ENCODE assay signal across 3 cellular contexts in the genomic region with DNA sequence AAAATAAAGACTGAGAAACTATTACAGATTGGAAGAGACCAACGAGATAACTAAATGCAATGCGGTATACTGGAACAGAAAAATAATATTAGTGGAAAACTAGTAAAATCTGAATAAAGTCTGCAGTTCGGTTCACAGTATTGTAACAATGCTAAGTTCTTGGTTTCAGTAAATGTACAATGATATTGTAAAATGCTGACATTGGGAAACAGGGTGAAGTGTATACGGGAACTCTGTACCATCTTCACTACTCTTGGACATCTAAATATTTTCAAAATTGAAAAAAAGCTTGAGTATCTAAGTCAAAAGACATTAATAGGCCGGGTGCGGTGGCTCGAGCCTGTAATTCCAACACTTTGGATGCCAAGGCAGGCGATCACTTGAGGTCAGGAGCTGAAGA.
TF ChIP-seq lines count a peak whose summit lies in the region.

No MANE protein-coding gene starts in this region.

TF ChIP-seq in HepG2, 621 proteins besides CTCF, POLR2A, EP300 and RAD21:
- peak; percentile 56 to 82 for TF ChIP-seq MAFK (conservative IDR thresholded peaks at IDR 0.05 in 1 of 2, IDR thresholded peaks at IDR 0.05 in 1 of 2; ENCODE audit: low read length in 2 of 2)
- TF ChIP-seq SRSF9 (IDR thresholded peaks at IDR 0.05; ENCODE audit: borderline replicate concordance, insufficient read depth, low read depth, low read length, poor library complexity, severe bottlenecking): no peak
- TF ChIP-seq, protein P1, sequence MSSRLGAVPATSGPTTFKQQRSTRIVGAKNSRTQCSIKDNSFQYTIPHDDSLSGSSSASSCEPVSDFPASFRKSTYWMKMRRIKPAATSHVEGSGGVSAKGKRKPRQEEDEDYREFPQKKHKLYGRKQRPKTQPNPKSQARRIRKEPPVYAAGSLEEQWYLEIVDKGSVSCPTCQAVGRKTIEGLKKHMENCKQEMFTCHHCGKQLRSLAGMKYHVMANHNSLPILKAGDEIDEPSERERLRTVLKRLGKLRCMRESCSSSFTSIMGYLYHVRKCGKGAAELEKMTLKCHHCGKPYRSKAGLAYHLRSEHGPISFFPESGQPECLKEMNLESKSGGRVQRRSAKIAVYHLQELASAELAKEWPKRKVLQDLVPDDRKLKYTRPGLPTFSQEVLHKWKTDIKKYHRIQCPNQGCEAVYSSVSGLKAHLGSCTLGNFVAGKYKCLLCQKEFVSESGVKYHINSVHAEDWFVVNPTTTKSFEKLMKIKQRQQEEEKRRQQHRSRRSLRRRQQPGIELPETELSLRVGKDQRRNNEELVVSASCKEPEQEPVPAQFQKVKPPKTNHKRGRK (CRISPR knock-in tag; IDR thresholded peaks at IDR 0.05): no peak
- TF ChIP-seq THYN1 (CRISPR knock-in tag; IDR thresholded peaks at IDR 0.05; ENCODE audit: borderline replicate concordance, low read depth): no peak
- TF ChIP-seq MAFF (IDR thresholded peaks at IDR 0.05; ENCODE audit: low read depth, low read length): peak; percentile 67
TF ChIP-seq in HepG2: peak in this region for 2.

TF ChIP-seq in IMR-90, 13 proteins besides CTCF, POLR2A, EP300 and RAD21:
- TF ChIP-seq CEBPB (IDR thresholded peaks at IDR 0.05; ENCODE audit: low read depth, low read length) (no peak), CHD1 (IDR thresholded peaks at IDR 0.05; ENCODE audit: low read depth, low read length) (no peak), MAFK (IDR thresholded peaks at IDR 0.05; ENCODE audit: low read depth, low read length) (peak; percentile 75), BHLHE40 (IDR thresholded peaks at IDR 0.05; ENCODE audit: low read depth, low read length) (no peak), MXI1 (IDR thresholded peaks at IDR 0.05; ENCODE audit: borderline replicate concordance, low read depth, low read length) (no peak), MAZ (IDR thresholded peaks at IDR 0.05; ENCODE audit: borderline replicate concordance, low read depth, low read length) (no peak), FOS (IDR thresholded peaks at IDR 0.05; ENCODE audit: low read depth, low read length) (no peak)
- TF ChIP-seq, protein P2, sequence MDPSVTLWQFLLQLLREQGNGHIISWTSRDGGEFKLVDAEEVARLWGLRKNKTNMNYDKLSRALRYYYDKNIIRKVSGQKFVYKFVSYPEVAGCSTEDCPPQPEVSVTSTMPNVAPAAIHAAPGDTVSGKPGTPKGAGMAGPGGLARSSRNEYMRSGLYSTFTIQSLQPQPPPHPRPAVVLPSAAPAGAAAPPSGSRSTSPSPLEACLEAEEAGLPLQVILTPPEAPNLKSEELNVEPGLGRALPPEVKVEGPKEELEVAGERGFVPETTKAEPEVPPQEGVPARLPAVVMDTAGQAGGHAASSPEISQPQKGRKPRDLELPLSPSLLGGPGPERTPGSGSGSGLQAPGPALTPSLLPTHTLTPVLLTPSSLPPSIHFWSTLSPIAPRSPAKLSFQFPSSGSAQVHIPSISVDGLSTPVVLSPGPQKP (IDR thresholded peaks at IDR 0.05; ENCODE audit: borderline replicate concordance, low read depth, low read length): no peak

TF ChIP-seq in K562, 482 proteins besides CTCF, POLR2A, EP300 and RAD21:
- TF ChIP-seq MAFG (tag; conservative IDR thresholded peaks at IDR 0.05): peak; percentile 64; the same call in 1 of the 2 replicates
- TF ChIP-seq IRF2 (CRISPR knock-in tag; IDR thresholded peaks at IDR 0.05): no peak
- no peak for TF ChIP-seq ZBTB17 (CRISPR knock-in tag; IDR thresholded peaks at IDR 0.05)
- TF ChIP-seq ZNF316 (IDR thresholded peaks at IDR 0.05): peak; percentile 49; the same call in 1 of the 2 replicates
- TF ChIP-seq, protein P3, sequence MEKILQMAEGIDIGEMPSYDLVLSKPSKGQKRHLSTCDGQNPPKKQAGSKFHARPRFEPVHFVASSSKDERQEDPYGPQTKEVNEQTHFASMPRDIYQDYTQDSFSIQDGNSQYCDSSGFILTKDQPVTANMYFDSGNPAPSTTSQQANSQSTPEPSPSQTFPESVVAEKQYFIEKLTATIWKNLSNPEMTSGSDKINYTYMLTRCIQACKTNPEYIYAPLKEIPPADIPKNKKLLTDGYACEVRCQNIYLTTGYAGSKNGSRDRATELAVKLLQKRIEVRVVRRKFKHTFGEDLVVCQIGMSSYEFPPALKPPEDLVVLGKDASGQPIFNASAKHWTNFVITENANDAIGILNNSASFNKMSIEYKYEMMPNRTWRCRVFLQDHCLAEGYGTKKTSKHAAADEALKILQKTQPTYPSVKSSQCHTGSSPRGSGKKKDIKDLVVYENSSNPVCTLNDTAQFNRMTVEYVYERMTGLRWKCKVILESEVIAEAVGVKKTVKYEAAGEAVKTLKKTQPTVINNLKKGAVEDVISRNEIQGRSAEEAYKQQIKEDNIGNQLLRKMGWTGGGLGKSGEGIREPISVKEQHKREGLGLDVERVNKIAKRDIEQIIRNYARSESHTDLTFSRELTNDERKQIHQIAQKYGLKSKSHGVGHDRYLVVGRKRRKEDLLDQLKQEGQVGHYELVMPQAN (IDR thresholded peaks at IDR 0.05; ENCODE audit: borderline replicate concordance): no peak
- TF ChIP-seq, protein P4, sequence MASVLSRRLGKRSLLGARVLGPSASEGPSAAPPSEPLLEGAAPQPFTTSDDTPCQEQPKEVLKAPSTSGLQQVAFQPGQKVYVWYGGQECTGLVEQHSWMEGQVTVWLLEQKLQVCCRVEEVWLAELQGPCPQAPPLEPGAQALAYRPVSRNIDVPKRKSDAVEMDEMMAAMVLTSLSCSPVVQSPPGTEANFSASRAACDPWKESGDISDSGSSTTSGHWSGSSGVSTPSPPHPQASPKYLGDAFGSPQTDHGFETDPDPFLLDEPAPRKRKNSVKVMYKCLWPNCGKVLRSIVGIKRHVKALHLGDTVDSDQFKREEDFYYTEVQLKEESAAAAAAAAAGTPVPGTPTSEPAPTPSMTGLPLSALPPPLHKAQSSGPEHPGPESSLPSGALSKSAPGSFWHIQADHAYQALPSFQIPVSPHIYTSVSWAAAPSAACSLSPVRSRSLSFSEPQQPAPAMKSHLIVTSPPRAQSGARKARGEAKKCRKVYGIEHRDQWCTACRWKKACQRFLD (CRISPR knock-in tag; IDR thresholded peaks at IDR 0.05): no peak
- 0 out of 2 replicates have a peak, but pooled peaks have one; percentile 48 for TF ChIP-seq C11orf30 (IDR thresholded peaks at IDR 0.05; ENCODE audit: low read depth)
- no peak for TF ChIP-seq TOE1 (IDR thresholded peaks at IDR 0.05; ENCODE audit: borderline replicate concordance)
- TF ChIP-seq TOE1 (CRISPR knock-in tag; IDR thresholded peaks at IDR 0.05; ENCODE audit: borderline replicate concordance, low read depth): no peak
- no peak for TF ChIP-seq TEAD4 (IDR thresholded peaks at IDR 0.05; ENCODE audit: low read length)
- TF ChIP-seq TEAD4 (CRISPR knock-in tag; IDR thresholded peaks at IDR 0.05; ENCODE audit: borderline replicate concordance): no peak
- 0 out of 2 replicates have a peak, but pooled peaks have one; percentile 24 for TF ChIP-seq MAFK (IDR thresholded peaks at IDR 0.05; ENCODE audit: low read length)
